In the genomic region with DNA sequence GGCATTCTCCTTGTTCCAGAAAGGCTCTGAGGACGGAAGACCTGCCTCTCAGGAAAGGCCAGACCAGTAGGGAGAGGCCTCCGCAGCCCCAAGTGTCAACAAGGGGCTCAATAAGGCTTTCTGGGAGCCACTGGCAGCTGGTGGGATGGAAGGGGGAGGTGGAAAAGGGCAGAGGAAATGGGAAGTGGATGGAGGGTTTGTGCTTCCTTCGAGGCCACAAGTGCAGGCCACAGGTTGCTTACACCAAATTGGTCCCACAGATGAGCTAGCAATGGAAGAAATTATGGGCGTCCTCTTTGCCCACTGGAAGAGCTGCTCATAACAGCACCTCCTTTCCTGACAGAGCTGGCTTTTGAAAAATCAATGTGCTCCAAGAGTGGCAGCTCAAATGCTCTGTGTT, we compare ENCODE assay signal across 9 cellular contexts. TPM values are rescaled to one million over a fixed set of nuclear protein-coding genes. Genes with fewer than 3 reads are reported as not detected.
DNase-seq lines count a peak whose midpoint lies in the region; ATAC-seq and TF ChIP-seq lines count a peak whose summit lies in the region.
"Had no signal": no experiment of that assay in that cellular context is flagged by ENCODE, and none has a peak within 500 bp of the region (broad histone marks: within the 10 kb centered on the region; RNA-seq: fewer than 3 reads in every experiment).

No MANE protein-coding gene starts in this region.

- H3K18ac ChIP-seq in mesendoderm (ENCODE audit: low read length), result no peak overlapping the region

- in situ Hi-C loops in brain microvascular endothelial cell (cut with HindIII; ENCODE audit: low pct_ligation_motif_present, low sequenced_read_pairs), result no loop called here

- no peaks in the 10 kb centered on the region for H3K27me3 ChIP-seq in BLaER1 treated with 17β-estradiol and CSF1 and Interleukin-3, amounts not matched to agents 10 nM and 100 nM
- no peaks in the 10 kb centered on the region for H3K27me3 ChIP-seq in CD4-positive, alpha-beta T cell (ENCODE audit: control insufficient read depth, insufficient read depth, low read length)
- H3K27me3 ChIP-seq in mesendoderm (ENCODE audit: insufficient read depth, low read length, poor library complexity) (no peaks in the 10 kb centered on the region), brain microvascular endothelial cell (replicated peaks) (no peaks in the 10 kb centered on the region)

- peaks cover 41 to 62% (median 43%) of the 10 kb centered on the region in 10 experiments for H3K4me1 ChIP-seq in BLaER1 treated with 17β-estradiol and CSF1 and Interleukin-3, amounts not matched to agents 10 nM and 100 nM
- no peaks in the 10 kb centered on the region for H3K4me1 ChIP-seq in mesendoderm (ENCODE audit: control insufficient read depth, low read depth, low read length)

- no peak overlapping the region for H3K4me3 ChIP-seq in BLaER1 treated with 17β-estradiol and CSF1 and Interleukin-3, amounts not matched to agents 10 nM and 100 nM
- H3K4me3 ChIP-seq in mesendoderm (ENCODE audit: low read length) (no peak overlapping the region), brain microvascular endothelial cell (ENCODE audit: low read depth, low read length) (no peak overlapping the region)

- POLR2A ChIA-PET in CD4-positive, alpha-beta T cell (lab: Charles Lee), result interaction anchor here (1.0 to 2.3 kb wide), 5 partner anchors 13 to 106 kb away, joined by 3 to 11 read pairs (median 4); partner anchors contain the start of gene P2RX7

- no peak overlapping the region for H4K8ac ChIP-seq in mesendoderm (ENCODE audit: low read depth, low read length)

- H3K4me3 Mint-ChIP-seq in CD4-positive, alpha-beta T cell, result no peak overlapping the region
- no peak overlapping the region for H3K4me3 Mint-ChIP-seq in T-helper 17 cell
- H3K4me3 Mint-ChIP-seq: stimulated activated naive CD8-positive, alpha-beta T cell treated with anti-CD3 and anti-CD28 coated beads, Interleukin-15, amount 100 ng/mL, for 72 hours had no signal

- H3K4me1 Mint-ChIP-seq in CD4-positive, alpha-beta T cell (ENCODE audit: low read depth), result peaks cover 44% of the 10 kb centered on the region
- H3K4me1 Mint-ChIP-seq in T-helper 17 cell, result peaks cover 29% of the 10 kb centered on the region

- no peak overlapping the region for H3K56ac ChIP-seq in mesendoderm (ENCODE audit: low read length)

- H3K79me2 ChIP-seq in mesendoderm (ENCODE audit: control insufficient read depth, insufficient read depth, low read length), result no peaks in the 10 kb centered on the region

- CTCF ChIA-PET in CD4-positive, alpha-beta T cell (lab: Charles Lee), result interaction anchor here (1.0 to 3.2 kb wide), 2 partner anchors 8 to 178 kb away, joined by 3 to 18 read pairs; no protein-coding TSS in a partner anchor

- peaks cover 33% of the 10 kb centered on the region for H3K36me3 Mint-ChIP-seq in CD4-positive, alpha-beta T cell (ENCODE audit: low read depth)
- H3K36me3 Mint-ChIP-seq in T-helper 17 cell (ENCODE audit: low read depth), result no peaks in the 10 kb centered on the region

- H3K9me3 ChIP-seq in BLaER1 treated with 17β-estradiol and CSF1 and Interleukin-3, amounts not matched to agents 10 nM and 100 nM (replicated peaks in 1 of 11), result no peaks in the 10 kb centered on the region
- no peaks in the 10 kb centered on the region for H3K9me3 ChIP-seq in CD4-positive, alpha-beta T cell (ENCODE audit: control insufficient read depth, low read length)
- H3K9me3 ChIP-seq in T-helper 17 cell (ENCODE audit: control insufficient read depth, low read length, poor library complexity, severe bottlenecking), result no peaks in the 10 kb centered on the region

- no peak for DNase-seq in CD4-positive, alpha-beta T cell
- DNase-seq in T-helper 17 cell (no peak), left colon (no peak), mesendoderm (no peak), brain microvascular endothelial cell (no peak)
- DNase-seq: NCI-H2081 treated with DMSO at 0.1 percent for 48 hours; stimulated activated naive CD8-positive, alpha-beta T cell treated with anti-CD3 and anti-CD28 coated beads, Interleukin-15, amount 100 ng/mL, for 72 hours had no signal

- H2BK120ac ChIP-seq in mesendoderm (ENCODE audit: low read depth, low read length), result no peak overlapping the region

- no peak for TF ChIP-seq CTCF in CD4-positive, alpha-beta T cell (IDR thresholded peaks at IDR 0.05)
- TF ChIP-seq CTCF in brain microvascular endothelial cell (IDR thresholded peaks at IDR 0.05; ENCODE audit: low read depth, low read length, missing control alignments), result no peak

- no peak overlapping the region for H3K9ac ChIP-seq in BLaER1 treated with 17β-estradiol and CSF1 and Interleukin-3, amounts not matched to agents 10 nM and 100 nM
- no peak overlapping the region for H3K9ac ChIP-seq in mesendoderm (ENCODE audit: low read length)

- no peak overlapping the region for H3K23ac ChIP-seq in mesendoderm (ENCODE audit: low read length)

- ATAC-seq in CD4-positive, alpha-beta T cell (ENCODE audit: poor library complexity), result no peak
- ATAC-seq in T-helper 17 cell, result no peak
- peak; percentile 1 for ATAC-seq in left colon
- no peak for ATAC-seq in HG03097 (IDR thresholded peaks at IDR 0.05; ENCODE audit: low FRiP score, unreplicated experiment)
- ATAC-seq: stimulated activated naive CD8-positive, alpha-beta T cell treated with anti-CD3 and anti-CD28 coated beads, Interleukin-15, amount 100 ng/mL, for 72 hours had no signal

- no peaks in the 10 kb centered on the region for H3K27me3 Mint-ChIP-seq in CD4-positive, alpha-beta T cell
- H3K27me3 Mint-ChIP-seq in T-helper 17 cell, result no peaks in the 10 kb centered on the region
- H3K27me3 Mint-ChIP-seq: stimulated activated naive CD8-positive, alpha-beta T cell treated with anti-CD3 and anti-CD28 coated beads, Interleukin-15, amount 100 ng/mL, for 72 hours had no signal

- H4K5ac ChIP-seq in mesendoderm (ENCODE audit: low read length), result no peak overlapping the region

- H3K27ac Mint-ChIP-seq in CD4-positive, alpha-beta T cell, result peak overlapping the region; percentile 100
- H3K27ac Mint-ChIP-seq in T-helper 17 cell, result peak overlapping the region; percentile 100

- no CpG with 5 or more reads among the region's 4 CpGs for WGBS in mesendoderm (ENCODE audit: extremely low coverage, insufficient coverage, low lambda C conversion rate)

- H3K4ac ChIP-seq in mesendoderm (ENCODE audit: low read depth, low read length), result no peak overlapping the region

- H3K27ac ChIP-seq in BLaER1 treated with 17β-estradiol and CSF1 and Interleukin-3, amounts not matched to agents 10 nM and 100 nM, result peak overlapping the region in 9 of 11 experiments; percentile 35 to 82 (median 73); a peak in 12 of 22 replicates
- H3K27ac ChIP-seq in CD4-positive, alpha-beta T cell (ENCODE audit: low read depth, low read length), result peak overlapping the region; percentile 86
- H3K27ac ChIP-seq in mesendoderm (ENCODE audit: low read depth, low read length) (no peak overlapping the region), brain microvascular endothelial cell (no peak overlapping the region)

- peak overlapping the region in 7 of 11 experiments; percentile 64 to 88 (median 84); a peak in 11 of 22 replicates for H3K4me2 ChIP-seq in BLaER1 treated with 17β-estradiol and CSF1 and Interleukin-3, amounts not matched to agents 10 nM and 100 nM
- H3K4me2 ChIP-seq in mesendoderm (ENCODE audit: low read length), result no peak overlapping the region

- H4K20me1 ChIP-seq in BLaER1 treated with 17β-estradiol and CSF1 and Interleukin-3, amounts not matched to agents 10 nM and 100 nM, result peaks cover 0 to 74% (median 0%) of the 10 kb centered on the region in 11 experiments; a peak in 8 of 22 replicates

- H3K79me1 ChIP-seq in mesendoderm (ENCODE audit: low read length), result no peaks in the 10 kb centered on the region

- no peak overlapping the region for H2BK15ac ChIP-seq in mesendoderm (replicated peaks; ENCODE audit: low read depth)

- no peak overlapping the region for H2AK5ac ChIP-seq in mesendoderm (ENCODE audit: low read length)

- intact Hi-C loops in CD4-positive, alpha-beta T cell (cut with DNase I, micrococcal nuclease), result no loop called here
- intact Hi-C loops in left colon (cut with DNase I, micrococcal nuclease), result no loop called here

- no peak overlapping the region for H2BK5ac ChIP-seq in mesendoderm (ENCODE audit: low read length)

- H3K9me3 Mint-ChIP-seq in CD4-positive, alpha-beta T cell, result no peaks in the 10 kb centered on the region
- H3K9me3 Mint-ChIP-seq: stimulated activated naive CD8-positive, alpha-beta T cell treated with anti-CD3 and anti-CD28 coated beads, Interleukin-15, amount 100 ng/mL, for 72 hours had no signal

- H3K36me3 ChIP-seq in BLaER1 treated with 17β-estradiol and CSF1 and Interleukin-3, amounts not matched to agents 10 nM and 100 nM, result peaks cover 54 to 98% (median 83%) of the 10 kb centered on the region in 11 experiments
- H3K36me3 ChIP-seq in mesendoderm (ENCODE audit: control insufficient read depth, insufficient read depth, low read length), result peaks cover 10% of the 10 kb centered on the region
- H3K36me3 ChIP-seq in brain microvascular endothelial cell (replicated peaks), result peaks cover 8% of the 10 kb centered on the region

RNA-seq across cellular contexts. Expression of gene P2RX4, which starts 28.2 kb away (rescaled TPM):
- 10 to 100 TPM; 36.2 to 37.4 TPM for total RNA-seq in CD4-positive, alpha-beta T cell
- total RNA-seq in T-helper 17 cell, result 10 to 100 TPM; 42.8 to 53.5 TPM
- 100 to 1,000 TPM; 131 to 146 TPM for total RNA-seq in left colon
- 6.0 TPM for polyA plus RNA-seq in mesendoderm (2013, experiment 1 of 2)
- polyA plus RNA-seq in mesendoderm (2013, experiment 2 of 2), result 6.6 TPM

RNA-seq across cellular contexts. Expression of gene CAMKK2, which starts 58.4 kb away (rescaled TPM):
- 1 to 10 TPM; 6.7 to 6.8 TPM for total RNA-seq in CD4-positive, alpha-beta T cell
- total RNA-seq in T-helper 17 cell (10 to 100 TPM; 12.5 to 15.8 TPM), left colon (10 to 100 TPM; 48.1 to 55.4 TPM)
- 38.0 TPM for polyA plus RNA-seq in mesendoderm (2013, experiment 1 of 2)
- 35.8 TPM for polyA plus RNA-seq in mesendoderm (2013, experiment 2 of 2)

Comparison
In these comparisons a context has a peak if more than half of its experiments do, and no peak if none do; other contexts are left out.
1. H3K27ac ChIP-seq: peak in BLaER1 treated with 17β-estradiol and CSF1 and Interleukin-3, amounts not matched to agents 10 nM and 100 nM (9 of 11) and CD4-positive, alpha-beta T cell (single experiment); none in mesendoderm (single experiment) and brain microvascular endothelial cell (single experiment).